In the genomic region with DNA sequence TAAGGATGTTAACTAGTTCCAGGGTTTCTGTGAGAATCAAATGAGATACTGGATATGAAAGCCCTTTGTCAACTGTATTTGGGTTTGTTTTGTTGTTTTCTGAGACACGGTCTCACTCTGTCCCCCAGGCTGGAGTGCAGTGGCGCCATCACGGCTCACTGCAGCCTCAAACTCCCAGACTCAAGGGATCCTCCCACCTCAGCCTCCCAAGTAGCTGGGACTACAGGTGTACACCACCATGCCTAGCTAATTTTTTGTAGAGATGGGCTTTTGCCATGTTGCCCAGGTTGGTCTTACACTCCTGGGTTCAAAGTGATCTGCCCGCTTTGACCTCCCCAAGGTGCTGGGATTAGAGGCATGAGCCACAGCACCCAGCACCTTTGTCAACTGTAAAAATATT, we compare ENCODE assay signal across 1 cellular context.
TF ChIP-seq lines count a peak whose summit lies in the region.

No MANE protein-coding gene starts in this region.

TF ChIP-seq in GM12878, 131 proteins besides CTCF, POLR2A, EP300 and RAD21:
- TF ChIP-seq BMI1 (IDR thresholded peaks at IDR 0.05; ENCODE audit: borderline replicate concordance) (peak; percentile 10; the same call in 1 of the 2 replicates), ESRRA (IDR thresholded peaks at IDR 0.05; ENCODE audit: low read length) (no peak), LARP7 (IDR thresholded peaks at IDR 0.05) (0 out of 2 replicates have a peak, but pooled peaks have one; percentile 25), BACH1 (IDR thresholded peaks at IDR 0.05; ENCODE audit: borderline replicate concordance) (peak; percentile 16; the same call in 1 of the 2 replicates), NR2C2 (IDR thresholded peaks at IDR 0.05; ENCODE audit: borderline replicate concordance, control insufficient read depth, insufficient read length, low read depth) (no peak), SPI1 (IDR thresholded peaks at IDR 0.05; ENCODE audit: borderline replicate concordance, insufficient read depth, low read depth, low read length) (no peak), ZNF217 (IDR thresholded peaks at IDR 0.05) (0 out of 2 replicates have a peak, but pooled peaks have one; percentile 28)
- TF ChIP-seq, protein P1, sequence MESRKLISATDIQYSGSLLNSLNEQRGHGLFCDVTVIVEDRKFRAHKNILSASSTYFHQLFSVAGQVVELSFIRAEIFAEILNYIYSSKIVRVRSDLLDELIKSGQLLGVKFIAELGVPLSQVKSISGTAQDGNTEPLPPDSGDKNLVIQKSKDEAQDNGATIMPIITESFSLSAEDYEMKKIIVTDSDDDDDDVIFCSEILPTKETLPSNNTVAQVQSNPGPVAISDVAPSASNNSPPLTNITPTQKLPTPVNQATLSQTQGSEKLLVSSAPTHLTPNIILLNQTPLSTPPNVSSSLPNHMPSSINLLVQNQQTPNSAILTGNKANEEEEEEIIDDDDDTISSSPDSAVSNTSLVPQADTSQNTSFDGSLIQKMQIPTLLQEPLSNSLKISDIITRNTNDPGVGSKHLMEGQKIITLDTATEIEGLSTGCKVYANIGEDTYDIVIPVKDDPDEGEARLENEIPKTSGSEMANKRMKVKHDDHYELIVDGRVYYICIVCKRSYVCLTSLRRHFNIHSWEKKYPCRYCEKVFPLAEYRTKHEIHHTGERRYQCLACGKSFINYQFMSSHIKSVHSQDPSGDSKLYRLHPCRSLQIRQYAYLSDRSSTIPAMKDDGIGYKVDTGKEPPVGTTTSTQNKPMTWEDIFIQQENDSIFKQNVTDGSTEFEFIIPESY (IDR thresholded peaks at IDR 0.05) = peak; percentile 72
